In the genomic region with DNA sequence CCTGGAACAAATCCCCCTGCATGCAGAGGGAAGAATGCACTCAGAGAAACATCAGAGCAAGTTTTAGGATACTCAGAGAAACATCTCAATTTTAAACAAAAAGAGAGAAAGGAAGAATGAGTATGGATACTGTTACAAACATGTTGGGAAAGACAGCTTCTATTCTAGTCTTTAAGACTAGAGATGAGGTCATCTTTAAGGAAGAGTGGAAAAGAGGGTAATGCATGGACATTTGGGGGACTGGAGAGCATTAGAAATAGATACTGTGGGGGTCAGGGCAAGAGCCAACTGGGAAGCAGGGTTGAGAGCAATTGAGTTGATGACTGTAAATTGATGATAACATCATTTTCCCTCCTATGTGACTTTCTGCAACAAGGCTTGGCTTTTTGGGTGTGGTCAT, we compare ENCODE assay signal across 27 cellular contexts.
"Had no signal": no experiment of that assay in that cellular context is flagged by ENCODE, and none has a peak within 500 bp of the region (broad histone marks: within the 10 kb centered on the region; RNA-seq: fewer than 3 reads in every experiment).

No MANE protein-coding gene starts in this region.

- H3K27me3 ChIP-seq: stomach, suprapubic skin, testis, thyroid gland, tibial artery, tibial nerve, transverse colon, upper lobe of left lung, upper lobe of right lung, uterus, vagina had no signal

- ATAC-seq: stimulated activated effector memory CD8-positive, alpha-beta T cell treated with anti-CD3 and anti-CD28 coated beads, Interleukin-12 subunit alpha, Interleukin-12 subunit beta, amount 100 ng/mL, for 72 hours; stimulated activated memory B cell treated with anti-CD40 and anti-IgM and Interleukin-4, amounts not matched to agents 10 μg/mL and 1 μg/mL and 100 μg/mL, for 72 hours; stimulated activated naive B cell treated with anti-CD40 and anti-IgM and Interleukin-4, amounts not matched to agents 10 μg/mL and 1 μg/mL and 100 μg/mL, for 72 hours; stimulated activated naive CD8-positive, alpha-beta T cell treated with anti-CD3 and anti-CD28 coated beads, Interleukin-15, amount 100 ng/mL, for 72 hours; stimulated activated naive CD8-positive, alpha-beta T cell treated with anti-CD3 and anti-CD28 coated beads, Interleukin-15, Interleukin-2, amounts not matched to agents 100 U/mL and 50 U/mL, for 24 hours; upper lobe of right lung had no signal

- DNase-seq: stimulated activated CD4-positive, alpha-beta T cell treated with anti-CD3 and anti-CD28 coated beads, Interleukin-2, amount 100 ng/mL, for 48 hours; stimulated activated CD4-positive, alpha-beta T cell treated with anti-CD3 and anti-CD28 coated beads, Interleukin-4, amount 100 ng/mL, for 1 hour; stimulated activated CD4-positive, alpha-beta T cell treated with anti-CD3 and anti-CD28 coated beads, Interleukin-4, amount 100 ng/mL, for 24 hours; stimulated activated CD4-positive, alpha-beta T cell treated with anti-CD3 and anti-CD28 coated beads, Interleukin-4, amount 100 ng/mL, for 4 hours; stimulated activated CD8-positive, alpha-beta memory T cell treated with anti-CD3 and anti-CD28 coated beads, Interleukin-4, amount 100 ng/mL, for 48 hours; stimulated activated naive B cell treated with anti-CD40 and anti-IgM and Interleukin-4, amounts not matched to agents 10 μg/mL and 1 μg/mL and 100 μg/mL, for 72 hours; stimulated activated naive CD4-positive, alpha-beta T cell; stimulated activated naive CD4-positive, alpha-beta T cell treated with Interleukin-2 at 50 U/mL for 16 hours; stimulated activated naive CD8-positive, alpha-beta T cell treated with anti-CD3 and anti-CD28 coated beads, Interleukin-15, amount 100 ng/mL, for 72 hours; stimulated activated naive CD8-positive, alpha-beta T cell treated with anti-CD3 and anti-CD28 coated beads, Interleukin-15, Interleukin-2, amounts not matched to agents 100 U/mL and 50 U/mL, for 24 hours; stomach; substantia nigra; testis; thyroid gland; tibial artery; transverse colon; trophoblast cell; upper lobe of left lung; upper lobe of right lung; uterus had no signal

- H3K9me3 ChIP-seq: stomach, suprapubic skin, testis, thoracic aorta, thyroid gland, tibial artery, transverse colon, upper lobe of left lung, upper lobe of right lung, uterus, vagina had no signal

- H3K4me3 ChIP-seq: stomach, suprapubic skin, testis, thoracic aorta, thyroid gland, tibial artery, tibial nerve, transverse colon, upper lobe of left lung, upper lobe of right lung, uterus, vagina had no signal

- H3K36me3 ChIP-seq: stomach, suprapubic skin, thoracic aorta, thyroid gland, tibial artery, tibial nerve, transverse colon, upper lobe of left lung, upper lobe of right lung, uterus, vagina had no signal

- FAIRE-seq: urothelium cell line had no signal

- H3K4me1 ChIP-seq: stomach, suprapubic skin, testis, thyroid gland, tibial artery, tibial nerve, transverse colon, upper lobe of left lung, upper lobe of right lung, uterus, vagina had no signal

- H3K27ac ChIP-seq: stomach, suprapubic skin, testis, thoracic aorta, thyroid gland, tibial artery, tibial nerve, transverse colon, upper lobe of left lung, upper lobe of right lung, uterus, vagina had no signal
